In the genomic region with DNA sequence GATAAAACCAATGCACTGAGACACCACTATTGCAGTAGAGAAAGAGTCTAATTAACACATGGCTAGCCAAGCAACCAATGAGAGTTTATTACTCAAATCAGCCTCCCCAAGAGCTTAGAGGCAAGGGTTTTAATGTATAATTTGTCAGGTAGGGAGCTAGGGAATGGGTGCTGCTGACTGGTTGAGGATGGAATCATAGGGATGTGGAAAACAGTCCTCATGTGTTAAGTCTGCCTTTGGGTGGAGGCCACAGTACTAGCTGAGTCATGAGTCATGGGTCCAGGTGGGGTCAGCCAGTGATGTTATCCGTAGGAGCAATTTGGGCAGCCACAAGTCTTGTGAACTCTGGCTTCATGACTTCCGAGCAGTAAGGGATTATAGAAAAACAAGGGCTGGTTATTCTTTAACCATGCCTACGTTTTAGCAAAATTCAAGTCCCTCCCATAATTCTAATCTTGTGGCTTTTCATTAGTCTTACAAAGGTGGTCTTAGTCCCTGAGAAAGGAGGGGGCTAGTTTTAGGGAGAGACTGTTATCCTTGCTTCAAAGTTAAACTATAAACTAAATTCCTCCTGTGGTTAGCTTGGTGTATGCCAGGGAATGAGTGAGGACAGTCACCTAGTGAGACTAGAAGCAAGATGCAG, we compare ENCODE assay signal across 1 cellular context.
A peak's percentile ranks its signal among the peaks of the same experiment; 100 is the strongest.
TF ChIP-seq lines count a peak whose summit lies in the region.

No MANE protein-coding gene starts in this region.

TF ChIP-seq in HepG2, 621 proteins besides CTCF, POLR2A, EP300 and RAD21 (continued from another document and continues in another):
- TF ChIP-seq RNF2 (conservative IDR thresholded peaks at IDR 0.05; ENCODE audit: low read depth) (no peak), PAWR (CRISPR knock-in tag; IDR thresholded peaks at IDR 0.05; ENCODE audit: borderline replicate concordance) (no peak), HMG20A (CRISPR knock-in tag; IDR thresholded peaks at IDR 0.05; ENCODE audit: borderline replicate concordance) (no peak), NR2C2 (CRISPR knock-in tag; IDR thresholded peaks at IDR 0.05; ENCODE audit: borderline replicate concordance) (peak; percentile 25; the same call in 1 of the 2 replicates), ZNF644 (CRISPR knock-in tag; IDR thresholded peaks at IDR 0.05; ENCODE audit: low read depth) (peak; percentile 87), ZMAT3 (CRISPR knock-in tag; conservative IDR thresholded peaks at IDR 0.05) (no peak), SNAI1 (CRISPR knock-in tag; IDR thresholded peaks at IDR 0.05; ENCODE audit: borderline replicate concordance) (no peak), NCOR1 (IDR thresholded peaks at IDR 0.05; ENCODE audit: borderline replicate concordance, low read length) (no peak; the same call in 1 of the 2 replicates), ZNF350 (CRISPR knock-in tag; IDR thresholded peaks at IDR 0.05; ENCODE audit: borderline replicate concordance, low read depth) (peak; percentile 21; the same call in 1 of the 2 replicates), TBX3 (IDR thresholded peaks at IDR 0.05; ENCODE audit: borderline replicate concordance) (no peak), CBFB (CRISPR knock-in tag; IDR thresholded peaks at IDR 0.05) (no peak), ZNF230 (CRISPR knock-in tag; IDR thresholded peaks at IDR 0.05) (no peak), NFATC3 (CRISPR knock-in tag; IDR thresholded peaks at IDR 0.05) (no peak), ZBTB7B (CRISPR knock-in tag; IDR thresholded peaks at IDR 0.05) (peak; percentile 21; the same call in 1 of the 2 replicates), NONO (IDR thresholded peaks at IDR 0.05) (no peak), NONO (CRISPR knock-in tag; conservative IDR thresholded peaks at IDR 0.05) (no peak), ZNF121 (CRISPR knock-in tag; IDR thresholded peaks at IDR 0.05) (no peak), ZNF816 (CRISPR knock-in tag; IDR thresholded peaks at IDR 0.05; ENCODE audit: borderline replicate concordance) (0 out of 2 replicates have a peak, but pooled peaks have one; percentile 42), ZSCAN21 (CRISPR knock-in tag; IDR thresholded peaks at IDR 0.05; ENCODE audit: borderline replicate concordance) (peak; percentile 68; the same call in 1 of the 2 replicates), SMAD3 (CRISPR knock-in tag; IDR thresholded peaks at IDR 0.05) (no peak), HNRNPH1 (optimal IDR thresholded peaks at IDR 0.05; ENCODE audit: low read depth, low read length) (no peak), ZNF337 (CRISPR knock-in tag; IDR thresholded peaks at IDR 0.05; ENCODE audit: borderline replicate concordance, low read depth) (0 out of 2 replicates have a peak, but pooled peaks have one; percentile 65), RARA (CRISPR knock-in tag; IDR thresholded peaks at IDR 0.05) (peak; percentile 82), ZNF564 (CRISPR knock-in tag; IDR thresholded peaks at IDR 0.05) (no peak), RXRA (CRISPR knock-in tag; IDR thresholded peaks at IDR 0.05) (peak; percentile 53; the same call in 1 of the 2 replicates), NFE2 (CRISPR knock-in tag; IDR thresholded peaks at IDR 0.05) (0 out of 2 replicates have a peak, but pooled peaks have one; percentile 37), NFYC (CRISPR knock-in tag; IDR thresholded peaks at IDR 0.05) (no peak), NFIC (IDR thresholded peaks at IDR 0.05; ENCODE audit: low read length) (no peak), GFI1 (CRISPR knock-in tag; IDR thresholded peaks at IDR 0.05; ENCODE audit: borderline replicate concordance) (no peak), MIXL1 (CRISPR knock-in tag; IDR thresholded peaks at IDR 0.05) (no peak; the same call in 1 of the 2 replicates)
- TF ChIP-seq, protein P1, sequence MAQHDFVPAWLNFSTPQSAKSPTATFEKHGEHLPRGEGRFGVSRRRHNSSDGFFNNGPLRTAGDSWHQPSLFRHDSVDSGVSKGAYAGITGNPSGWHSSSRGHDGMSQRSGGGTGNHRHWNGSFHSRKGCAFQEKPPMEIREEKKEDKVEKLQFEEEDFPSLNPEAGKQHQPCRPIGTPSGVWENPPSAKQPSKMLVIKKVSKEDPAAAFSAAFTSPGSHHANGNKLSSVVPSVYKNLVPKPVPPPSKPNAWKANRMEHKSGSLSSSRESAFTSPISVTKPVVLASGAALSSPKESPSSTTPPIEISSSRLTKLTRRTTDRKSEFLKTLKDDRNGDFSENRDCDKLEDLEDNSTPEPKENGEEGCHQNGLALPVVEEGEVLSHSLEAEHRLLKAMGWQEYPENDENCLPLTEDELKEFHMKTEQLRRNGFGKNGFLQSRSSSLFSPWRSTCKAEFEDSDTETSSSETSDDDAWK (CRISPR knock-in tag; IDR thresholded peaks at IDR 0.05): no peak
- TF ChIP-seq, protein P2, sequence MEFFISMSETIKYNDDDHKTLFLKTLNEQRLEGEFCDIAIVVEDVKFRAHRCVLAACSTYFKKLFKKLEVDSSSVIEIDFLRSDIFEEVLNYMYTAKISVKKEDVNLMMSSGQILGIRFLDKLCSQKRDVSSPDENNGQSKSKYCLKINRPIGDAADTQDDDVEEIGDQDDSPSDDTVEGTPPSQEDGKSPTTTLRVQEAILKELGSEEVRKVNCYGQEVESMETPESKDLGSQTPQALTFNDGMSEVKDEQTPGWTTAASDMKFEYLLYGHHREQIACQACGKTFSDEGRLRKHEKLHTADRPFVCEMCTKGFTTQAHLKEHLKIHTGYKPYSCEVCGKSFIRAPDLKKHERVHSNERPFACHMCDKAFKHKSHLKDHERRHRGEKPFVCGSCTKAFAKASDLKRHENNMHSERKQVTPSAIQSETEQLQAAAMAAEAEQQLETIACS (CRISPR knock-in tag; IDR thresholded peaks at IDR 0.05): no peak
- TF ChIP-seq, protein P3, sequence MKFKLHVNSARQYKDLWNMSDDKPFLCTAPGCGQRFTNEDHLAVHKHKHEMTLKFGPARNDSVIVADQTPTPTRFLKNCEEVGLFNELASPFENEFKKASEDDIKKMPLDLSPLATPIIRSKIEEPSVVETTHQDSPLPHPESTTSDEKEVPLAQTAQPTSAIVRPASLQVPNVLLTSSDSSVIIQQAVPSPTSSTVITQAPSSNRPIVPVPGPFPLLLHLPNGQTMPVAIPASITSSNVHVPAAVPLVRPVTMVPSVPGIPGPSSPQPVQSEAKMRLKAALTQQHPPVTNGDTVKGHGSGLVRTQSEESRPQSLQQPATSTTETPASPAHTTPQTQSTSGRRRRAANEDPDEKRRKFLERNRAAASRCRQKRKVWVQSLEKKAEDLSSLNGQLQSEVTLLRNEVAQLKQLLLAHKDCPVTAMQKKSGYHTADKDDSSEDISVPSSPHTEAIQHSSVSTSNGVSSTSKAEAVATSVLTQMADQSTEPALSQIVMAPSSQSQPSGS (CRISPR knock-in tag; IDR thresholded peaks at IDR 0.05): 0 out of 2 replicates have a peak, but pooled peaks have one; percentile 31
- TF ChIP-seq, protein P4, sequence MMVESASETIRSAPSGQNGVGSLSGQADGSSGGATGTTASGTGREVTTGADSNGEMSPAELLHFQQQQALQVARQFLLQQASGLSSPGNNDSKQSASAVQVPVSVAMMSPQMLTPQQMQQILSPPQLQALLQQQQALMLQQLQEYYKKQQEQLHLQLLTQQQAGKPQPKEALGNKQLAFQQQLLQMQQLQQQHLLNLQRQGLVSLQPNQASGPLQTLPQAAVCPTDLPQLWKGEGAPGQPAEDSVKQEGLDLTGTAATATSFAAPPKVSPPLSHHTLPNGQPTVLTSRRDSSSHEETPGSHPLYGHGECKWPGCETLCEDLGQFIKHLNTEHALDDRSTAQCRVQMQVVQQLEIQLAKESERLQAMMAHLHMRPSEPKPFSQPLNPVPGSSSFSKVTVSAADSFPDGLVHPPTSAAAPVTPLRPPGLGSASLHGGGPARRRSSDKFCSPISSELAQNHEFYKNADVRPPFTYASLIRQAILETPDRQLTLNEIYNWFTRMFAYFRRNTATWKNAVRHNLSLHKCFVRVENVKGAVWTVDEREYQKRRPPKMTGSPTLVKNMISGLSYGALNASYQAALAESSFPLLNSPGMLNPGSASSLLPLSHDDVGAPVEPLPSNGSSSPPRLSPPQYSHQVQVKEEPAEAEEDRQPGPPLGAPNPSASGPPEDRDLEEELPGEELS (CRISPR knock-in tag; IDR thresholded peaks at IDR 0.05): 0 out of 2 replicates have a peak, but pooled peaks have one; percentile 9
- TF ChIP-seq, protein P5, sequence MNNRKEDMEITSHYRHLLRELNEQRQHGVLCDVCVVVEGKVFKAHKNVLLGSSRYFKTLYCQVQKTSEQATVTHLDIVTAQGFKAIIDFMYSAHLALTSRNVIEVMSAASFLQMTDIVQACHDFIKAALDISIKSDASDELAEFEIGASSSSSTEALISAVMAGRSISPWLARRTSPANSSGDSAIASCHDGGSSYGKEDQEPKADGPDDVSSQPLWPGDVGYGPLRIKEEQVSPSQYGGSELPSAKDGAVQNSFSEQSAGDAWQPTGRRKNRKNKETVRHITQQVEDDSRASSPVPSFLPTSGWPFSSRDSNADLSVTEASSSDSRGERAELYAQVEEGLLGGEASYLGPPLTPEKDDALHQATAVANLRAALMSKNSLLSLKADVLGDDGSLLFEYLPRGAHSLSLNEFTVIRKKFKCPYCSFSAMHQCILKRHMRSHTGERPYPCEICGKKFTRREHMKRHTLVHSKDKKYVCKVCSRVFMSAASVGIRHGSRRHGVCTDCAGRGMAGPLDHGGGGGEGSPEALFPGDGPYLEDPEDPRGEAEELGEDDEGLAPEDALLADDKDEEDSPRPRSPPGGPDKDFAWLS (CRISPR knock-in tag; IDR thresholded peaks at IDR 0.05; ENCODE audit: borderline replicate concordance): no peak
- TF ChIP-seq, protein P6, sequence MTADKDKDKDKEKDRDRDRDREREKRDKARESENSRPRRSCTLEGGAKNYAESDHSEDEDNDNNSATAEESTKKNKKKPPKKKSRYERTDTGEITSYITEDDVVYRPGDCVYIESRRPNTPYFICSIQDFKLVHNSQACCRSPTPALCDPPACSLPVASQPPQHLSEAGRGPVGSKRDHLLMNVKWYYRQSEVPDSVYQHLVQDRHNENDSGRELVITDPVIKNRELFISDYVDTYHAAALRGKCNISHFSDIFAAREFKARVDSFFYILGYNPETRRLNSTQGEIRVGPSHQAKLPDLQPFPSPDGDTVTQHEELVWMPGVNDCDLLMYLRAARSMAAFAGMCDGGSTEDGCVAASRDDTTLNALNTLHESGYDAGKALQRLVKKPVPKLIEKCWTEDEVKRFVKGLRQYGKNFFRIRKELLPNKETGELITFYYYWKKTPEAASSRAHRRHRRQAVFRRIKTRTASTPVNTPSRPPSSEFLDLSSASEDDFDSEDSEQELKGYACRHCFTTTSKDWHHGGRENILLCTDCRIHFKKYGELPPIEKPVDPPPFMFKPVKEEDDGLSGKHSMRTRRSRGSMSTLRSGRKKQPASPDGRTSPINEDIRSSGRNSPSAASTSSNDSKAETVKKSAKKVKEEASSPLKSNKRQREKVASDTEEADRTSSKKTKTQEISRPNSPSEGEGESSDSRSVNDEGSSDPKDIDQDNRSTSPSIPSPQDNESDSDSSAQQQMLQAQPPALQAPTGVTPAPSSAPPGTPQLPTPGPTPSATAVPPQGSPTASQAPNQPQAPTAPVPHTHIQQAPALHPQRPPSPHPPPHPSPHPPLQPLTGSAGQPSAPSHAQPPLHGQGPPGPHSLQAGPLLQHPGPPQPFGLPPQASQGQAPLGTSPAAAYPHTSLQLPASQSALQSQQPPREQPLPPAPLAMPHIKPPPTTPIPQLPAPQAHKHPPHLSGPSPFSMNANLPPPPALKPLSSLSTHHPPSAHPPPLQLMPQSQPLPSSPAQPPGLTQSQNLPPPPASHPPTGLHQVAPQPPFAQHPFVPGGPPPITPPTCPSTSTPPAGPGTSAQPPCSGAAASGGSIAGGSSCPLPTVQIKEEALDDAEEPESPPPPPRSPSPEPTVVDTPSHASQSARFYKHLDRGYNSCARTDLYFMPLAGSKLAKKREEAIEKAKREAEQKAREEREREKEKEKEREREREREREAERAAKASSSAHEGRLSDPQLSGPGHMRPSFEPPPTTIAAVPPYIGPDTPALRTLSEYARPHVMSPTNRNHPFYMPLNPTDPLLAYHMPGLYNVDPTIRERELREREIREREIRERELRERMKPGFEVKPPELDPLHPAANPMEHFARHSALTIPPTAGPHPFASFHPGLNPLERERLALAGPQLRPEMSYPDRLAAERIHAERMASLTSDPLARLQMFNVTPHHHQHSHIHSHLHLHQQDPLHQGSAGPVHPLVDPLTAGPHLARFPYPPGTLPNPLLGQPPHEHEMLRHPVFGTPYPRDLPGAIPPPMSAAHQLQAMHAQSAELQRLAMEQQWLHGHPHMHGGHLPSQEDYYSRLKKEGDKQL (CRISPR knock-in tag; IDR thresholded peaks at IDR 0.05; ENCODE audit: low read depth): no peak
- TF ChIP-seq, protein P7, sequence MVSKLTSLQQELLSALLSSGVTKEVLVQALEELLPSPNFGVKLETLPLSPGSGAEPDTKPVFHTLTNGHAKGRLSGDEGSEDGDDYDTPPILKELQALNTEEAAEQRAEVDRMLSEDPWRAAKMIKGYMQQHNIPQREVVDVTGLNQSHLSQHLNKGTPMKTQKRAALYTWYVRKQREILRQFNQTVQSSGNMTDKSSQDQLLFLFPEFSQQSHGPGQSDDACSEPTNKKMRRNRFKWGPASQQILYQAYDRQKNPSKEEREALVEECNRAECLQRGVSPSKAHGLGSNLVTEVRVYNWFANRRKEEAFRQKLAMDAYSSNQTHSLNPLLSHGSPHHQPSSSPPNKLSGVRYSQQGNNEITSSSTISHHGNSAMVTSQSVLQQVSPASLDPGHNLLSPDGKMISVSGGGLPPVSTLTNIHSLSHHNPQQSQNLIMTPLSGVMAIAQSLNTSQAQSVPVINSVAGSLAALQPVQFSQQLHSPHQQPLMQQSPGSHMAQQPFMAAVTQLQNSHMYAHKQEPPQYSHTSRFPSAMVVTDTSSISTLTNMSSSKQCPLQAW (CRISPR knock-in tag; IDR thresholded peaks at IDR 0.05): peak; percentile 86
- TF ChIP-seq, protein P8, sequence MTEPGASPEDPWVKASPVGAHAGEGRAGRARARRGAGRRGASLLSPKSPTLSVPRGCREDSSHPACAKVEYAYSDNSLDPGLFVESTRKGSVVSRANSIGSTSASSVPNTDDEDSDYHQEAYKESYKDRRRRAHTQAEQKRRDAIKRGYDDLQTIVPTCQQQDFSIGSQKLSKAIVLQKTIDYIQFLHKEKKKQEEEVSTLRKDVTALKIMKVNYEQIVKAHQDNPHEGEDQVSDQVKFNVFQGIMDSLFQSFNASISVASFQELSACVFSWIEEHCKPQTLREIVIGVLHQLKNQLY (CRISPR knock-in tag; IDR thresholded peaks at IDR 0.05): no peak
- TF ChIP-seq, protein P9, sequence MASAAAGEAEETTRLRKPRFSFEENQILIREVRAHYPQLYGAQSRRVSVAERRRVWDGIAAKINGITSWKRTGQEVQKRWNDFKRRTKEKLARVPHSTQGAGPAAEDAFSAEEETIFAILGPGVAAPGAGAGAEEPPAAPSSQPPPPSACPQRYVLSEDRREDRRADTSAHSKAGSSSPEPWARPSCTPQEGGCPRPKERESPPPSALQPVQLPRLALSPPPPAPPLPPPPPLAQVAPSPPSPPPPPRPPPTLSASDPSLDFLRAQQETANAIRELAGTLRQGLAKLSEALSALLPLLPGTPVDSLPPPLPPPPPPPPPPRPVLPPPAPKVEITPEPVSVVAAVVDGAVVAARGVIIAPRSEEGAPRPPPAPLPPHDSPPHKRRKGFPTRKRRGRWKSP (CRISPR knock-in tag; IDR thresholded peaks at IDR 0.05): no peak
- TF ChIP-seq, protein P10, sequence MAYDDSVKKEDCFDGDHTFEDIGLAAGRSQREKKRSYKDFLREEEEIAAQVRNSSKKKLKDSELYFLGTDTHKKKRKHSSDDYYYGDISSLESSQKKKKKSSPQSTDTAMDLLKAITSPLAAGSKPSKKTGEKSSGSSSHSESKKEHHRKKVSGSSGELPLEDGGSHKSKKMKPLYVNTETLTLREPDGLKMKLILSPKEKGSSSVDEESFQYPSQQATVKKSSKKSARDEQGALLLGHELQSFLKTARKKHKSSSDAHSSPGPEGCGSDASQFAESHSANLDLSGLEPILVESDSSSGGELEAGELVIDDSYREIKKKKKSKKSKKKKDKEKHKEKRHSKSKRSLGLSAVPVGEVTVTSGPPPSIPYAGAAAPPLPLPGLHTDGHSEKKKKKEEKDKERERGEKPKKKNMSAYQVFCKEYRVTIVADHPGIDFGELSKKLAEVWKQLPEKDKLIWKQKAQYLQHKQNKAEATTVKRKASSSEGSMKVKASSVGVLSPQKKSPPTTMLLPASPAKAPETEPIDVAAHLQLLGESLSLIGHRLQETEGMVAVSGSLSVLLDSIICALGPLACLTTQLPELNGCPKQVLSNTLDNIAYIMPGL (CRISPR knock-in tag; IDR thresholded peaks at IDR 0.05; ENCODE audit: borderline replicate concordance in 1 of 2, low read depth in 1 of 2): peak in 1 of 2 experiments; percentile 32; a peak in 1 of 4 replicates
